In genomic region chr18:67628674-67629073, GRCh38 we compare ENCODE assay signal across 16 cellular contexts.
DNase-seq lines count a peak whose midpoint lies in the region; FAIRE-seq and TF ChIP-seq lines count a peak whose summit lies in the region.
"Had no signal": no experiment of that assay in that cellular context is flagged by ENCODE, and none has a peak within 500 bp of the region (broad histone marks: within the 10 kb centered on the region; RNA-seq: fewer than 3 reads in every experiment).

No MANE protein-coding gene starts in this region.

- intact Hi-C loops in kidney (cut with DNase I), result no loop called here

- peak; percentile 11 for FAIRE-seq in D721Med (lab: Jason Lieb, UNC)
- no peak for FAIRE-seq in kidney (lab: Jason Lieb, UNC)
- FAIRE-seq: A204.1, HepG2, K562 had no signal

- no peak overlapping the region for H2AFZ ChIP-seq in trophoblast cell (ENCODE audit: insufficient read depth, low read length, poor library complexity)

- H3K27ac ChIP-seq in trophoblast cell (ENCODE audit: low read depth, low read length), result no peak overlapping the region
- H3K27ac ChIP-seq in kidney (ENCODE audit: low read depth in 2 of 2, low read length in 2 of 2), result no peak overlapping the region
- H3K27ac ChIP-seq: C4-2B had no signal

- no CpG with 5 or more reads among the region's 7 CpGs for WGBS in trophoblast cell (ENCODE audit: extremely low coverage, insufficient coverage, insufficient read length)

- H3K4me3 ChIP-seq in trophoblast cell (ENCODE audit: low read depth, low read length) (no peak overlapping the region), kidney (ENCODE audit: low read length in 2 of 2) (no peak overlapping the region)
- H3K4me3 ChIP-seq: HAP-1, K562 had no signal

- no peaks in the 10 kb centered on the region for H3K4me1 ChIP-seq in trophoblast cell (ENCODE audit: control insufficient read depth in 1 of 2, insufficient read depth in 2 of 2, low read length in 2 of 2)
- H3K4me1 ChIP-seq in kidney (ENCODE audit: control insufficient read depth in 1 of 2, insufficient read depth in 1 of 2, low read depth in 1 of 2, low read length in 2 of 2), result no peaks in the 10 kb centered on the region
- H3K4me1 ChIP-seq: HAP-1 had no signal

- no peaks in the 10 kb centered on the region for H3K36me3 ChIP-seq in trophoblast cell (ENCODE audit: control insufficient read depth in 1 of 2, insufficient read depth in 2 of 2, low read length in 2 of 2)
- H3K36me3 ChIP-seq in kidney (ENCODE audit: control insufficient read depth in 1 of 2, insufficient read depth in 2 of 2, low read length in 2 of 2), result no peaks in the 10 kb centered on the region
- H3K36me3 ChIP-seq: HAP-1 had no signal

- H3K9ac ChIP-seq in trophoblast cell (ENCODE audit: low read length) (no peak overlapping the region), kidney (ENCODE audit: low read length in 2 of 2) (no peak overlapping the region)

- H3K9me3 ChIP-seq in trophoblast cell (ENCODE audit: insufficient read depth, low read depth, low read length), result no peaks in the 10 kb centered on the region
- H3K9me3 ChIP-seq in kidney (ENCODE audit: control insufficient read depth in 1 of 2, low read length in 2 of 2), result no peaks in the 10 kb centered on the region
- H3K9me3 ChIP-seq: HAP-1 had no signal

- no peak overlapping the region for H4K12ac ChIP-seq in trophoblast cell (ENCODE audit: low read depth, low read length)

- DNase-seq in D721Med (ENCODE audit: insufficient read length, low spot score) (no peak), HuH-7 (ENCODE audit: low spot score) (peak; percentile 16), SK-MEL-5 (ENCODE audit: low read depth, low spot score) (peak; percentile 46), trophoblast cell (peak; percentile 32 to 79), cerebellar nuclear complex (lab: John Stamatoyannopoulos, UW) (no peak), kidney (no peak), KG1 (lab: John Stamatoyannopoulos, UW) (no peak)
- DNase-seq in central memory CD4-positive, alpha-beta T cell, result no peak
- DNase-seq: CD4-positive, alpha-beta memory T cell; DMS53; GOT3 had no signal

- no peak overlapping the region for H3K4ac ChIP-seq in trophoblast cell (ENCODE audit: low read depth, low read length)

- no peak for TF ChIP-seq CTCF in D721Med (IDR thresholded peaks at IDR 0.05; ENCODE audit: insufficient read depth, missing control alignments)
- TF ChIP-seq CTCF in kidney (IDR thresholded peaks at IDR 0.05; ENCODE audit: borderline replicate concordance, extremely low read depth, insufficient read depth), result no peak

- no peak overlapping the region for H2BK5ac ChIP-seq in trophoblast cell (ENCODE audit: low read depth, low read length, poor library complexity)

- no peaks in the 10 kb centered on the region for H3K27me3 ChIP-seq in trophoblast cell (ENCODE audit: insufficient read depth, low read length)

- no peak overlapping the region for H3K23ac ChIP-seq in trophoblast cell (ENCODE audit: low read length)

- H3K18ac ChIP-seq in trophoblast cell (ENCODE audit: low read length), result no peak overlapping the region

- H3K4me2 ChIP-seq in trophoblast cell (ENCODE audit: low read length), result no peak overlapping the region

- H2AK5ac ChIP-seq in trophoblast cell (ENCODE audit: low read length), result no peak overlapping the region

- H4K8ac ChIP-seq in trophoblast cell (ENCODE audit: low read depth, low read length), result no peak overlapping the region

- H3K79me2 ChIP-seq in trophoblast cell (ENCODE audit: control insufficient read depth, insufficient read depth, low read length, poor library complexity), result no peaks in the 10 kb centered on the region

- peaks cover 2% of the 10 kb centered on the region for H3K79me1 ChIP-seq in trophoblast cell (ENCODE audit: low read length)

- H3K14ac ChIP-seq in trophoblast cell (ENCODE audit: low read length), result no peak overlapping the region

- no peak overlapping the region for H2BK12ac ChIP-seq in trophoblast cell (ENCODE audit: low read length)

- peak overlapping the region; percentile 33 for H2BK120ac ChIP-seq in trophoblast cell (ENCODE audit: insufficient read depth, low read length, poor library complexity)

- H4K91ac ChIP-seq in trophoblast cell (ENCODE audit: low read depth, low read length), result no peak overlapping the region

- in situ Hi-C loops in SK-MEL-5 (cut with HindIII; ENCODE audit: low pct_unique_long_range_greater_than_20kb, low sequenced_read_pairs), result no loop called here

Comparison
In these comparisons a context has a peak if more than half of its experiments do, and no peak if none do; other contexts are left out.
1. DNase-seq: peak in HuH-7 (single experiment), SK-MEL-5 (single experiment) and trophoblast cell (2 of 2); none in D721Med (single experiment), cerebellar nuclear complex (0 of 2), central memory CD4-positive, alpha-beta T cell (single experiment), kidney (single experiment) and KG1 (single experiment).